ENCODE assay signal across 5 cellular contexts in the genomic region with DNA sequence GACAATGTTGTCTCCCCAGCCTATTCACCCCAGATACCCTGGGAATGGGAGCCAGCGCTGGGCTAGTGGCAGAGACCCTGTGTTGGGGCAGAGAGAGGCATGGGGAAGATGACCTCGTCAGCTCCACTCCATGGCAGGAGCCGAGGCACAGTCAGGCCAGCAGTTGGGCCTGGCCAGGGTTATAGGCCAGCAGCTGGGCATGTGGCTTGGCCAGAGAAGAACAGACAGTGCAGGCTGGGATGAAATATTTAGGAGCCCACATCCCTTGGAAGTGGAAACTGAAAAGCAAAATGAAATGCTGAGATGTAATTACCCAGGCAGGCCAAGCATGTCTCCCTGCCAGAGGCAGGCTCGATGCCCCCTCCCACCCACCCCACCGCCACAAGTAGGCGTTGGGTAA.
"Had no signal": no experiment of that assay in that cellular context is flagged by ENCODE, and none has a peak within 500 bp of the region (broad histone marks: within the 10 kb centered on the region; RNA-seq: fewer than 3 reads in every experiment).

No MANE protein-coding gene starts in this region.

- H3K4me3 ChIP-seq: K562 had no signal

- H3K27ac ChIP-seq: HL-60 had no signal

- DNase-seq: IMR-90, KBM-7 had no signal

- ATAC-seq: HepG2, K562 had no signal
